1 cellular context compared by ENCODE assay signal in genomic region chr3:195805181-195805580, GRCh38.
A peak's percentile ranks its signal among the peaks of the same experiment; 100 is the strongest.
TF ChIP-seq lines count a peak whose summit lies in the region.

No MANE protein-coding gene starts in this region.

TF ChIP-seq in K562, 482 proteins besides CTCF, POLR2A, EP300 and RAD21 (continued from another document):
- TF ChIP-seq E2F6 (IDR thresholded peaks at IDR 0.05; ENCODE audit: borderline replicate concordance in 1 of 2, extremely low read depth in 1 of 2, insufficient read depth in 1 of 2, insufficient read length in 1 of 2, low read depth in 1 of 2, low read length in 1 of 2, poor library complexity in 1 of 2, severe bottlenecking in 1 of 2), result peak in 1 of 2 experiments; percentile 7
- no peak for TF ChIP-seq GMEB1 (CRISPR knock-in tag; IDR thresholded peaks at IDR 0.05)
- TF ChIP-seq AFF4 (CRISPR knock-in tag; IDR thresholded peaks at IDR 0.05), result peak; percentile 54; the same call in 1 of the 2 replicates
- no peak for TF ChIP-seq NR4A1 (CRISPR knock-in tag; IDR thresholded peaks at IDR 0.05)
- TF ChIP-seq NR4A1 (tag; IDR thresholded peaks at IDR 0.05), result 0 out of 2 replicates have a peak, but pooled peaks have one; percentile 26
- TF ChIP-seq ATF6 (CRISPR knock-in tag; IDR thresholded peaks at IDR 0.05), result 0 out of 2 replicates have a peak, but pooled peaks have one; percentile 79
TF ChIP-seq in K562: peak in this region for 6.
